9 cellular contexts compared by ENCODE assay signal in genomic region chr22:19886605-19887250, GRCh38. TPM values are rescaled to one million over a fixed set of nuclear protein-coding genes. Genes with fewer than 3 reads are reported as not detected.
A peak's percentile ranks its signal among the peaks of the same experiment; 100 is the strongest.
DNase-seq lines count a peak whose midpoint lies in the region; ATAC-seq lines count a peak whose summit lies in the region.
"Had no signal": no experiment of that assay in that cellular context is flagged by ENCODE, and none has a peak within 500 bp of the region (broad histone marks: within the 10 kb centered on the region; RNA-seq: fewer than 3 reads in every experiment).

No MANE protein-coding gene starts in this region.

- H3K27me3 Mint-ChIP-seq in stimulated activated naive CD8-positive, alpha-beta T cell treated with anti-CD3 and anti-CD28 coated beads, Interleukin-15, Interleukin-2, amounts not matched to agents 100 ng/mL and 50 ng/mL, for 24 hours = no peaks in the 10 kb centered on the region

- no peaks in the 10 kb centered on the region for H3K27me3 ChIP-seq in aorta (ENCODE audit: control insufficient read depth in 1 of 2, insufficient read depth in 2 of 2, low read length in 1 of 2)
- H3K27me3 ChIP-seq: hepatocyte had no signal

- DNase-seq in stimulated activated naive CD8-positive, alpha-beta T cell treated with anti-CD3 and anti-CD28 coated beads, Interleukin-15, Interleukin-2, amounts not matched to agents 100 U/mL and 50 U/mL, for 24 hours = no peak
- peak; percentile 49 for DNase-seq in activated CD4-positive, alpha-beta T cell treated with anti-CD3 and anti-CD28 coated beads, Interleukin-2, amount 50 U/mL, for 1 hour
- DNase-seq in cardiac septum (ENCODE audit: low spot score) (peak; percentile 80), aorta (peak; percentile 69 to 76), NCI-H2227 (lab: John Stamatoyannopoulos, UW; ENCODE audit: unreplicated experiment) (no peak), SK-N-DZ (ENCODE audit: low spot score) (no peak), NCI-H226 (no peak)

- no peak for ATAC-seq in stimulated activated naive CD8-positive, alpha-beta T cell treated with anti-CD3 and anti-CD28 coated beads, Interleukin-15, Interleukin-2, amounts not matched to agents 100 U/mL and 50 U/mL, for 24 hours
- peak; percentile 47 for ATAC-seq in aorta (ENCODE audit: low FRiP score)

- no peak overlapping the region for H3K4me3 Mint-ChIP-seq in stimulated activated naive CD8-positive, alpha-beta T cell treated with anti-CD3 and anti-CD28 coated beads, Interleukin-15, Interleukin-2, amounts not matched to agents 100 ng/mL and 50 ng/mL, for 24 hours

- intact Hi-C loops in cardiac septum (cut with DNase I) = no loop called here
- intact Hi-C loops in aorta (cut with DNase I) = no loop called here

- no peak overlapping the region for H3K4me3 ChIP-seq in aorta (ENCODE audit: low read length in 2 of 2)
- H3K4me3 ChIP-seq: hepatocyte had no signal

- peaks cover 48% of the 10 kb centered on the region for H3K4me1 Mint-ChIP-seq in stimulated activated naive CD8-positive, alpha-beta T cell treated with anti-CD3 and anti-CD28 coated beads, Interleukin-15, Interleukin-2, amounts not matched to agents 100 ng/mL and 50 ng/mL, for 24 hours (ENCODE audit: low read depth)

- peak overlapping the region; percentile 65 for H3K27ac Mint-ChIP-seq in stimulated activated naive CD8-positive, alpha-beta T cell treated with anti-CD3 and anti-CD28 coated beads, Interleukin-15, Interleukin-2, amounts not matched to agents 100 ng/mL and 50 ng/mL, for 24 hours

- no peaks in the 10 kb centered on the region for H3K36me3 ChIP-seq in aorta (ENCODE audit: control insufficient read depth in 1 of 2, insufficient read depth in 2 of 2, low read length in 1 of 2)

- H3K9me3 Mint-ChIP-seq in stimulated activated naive CD8-positive, alpha-beta T cell treated with anti-CD3 and anti-CD28 coated beads, Interleukin-15, Interleukin-2, amounts not matched to agents 100 ng/mL and 50 ng/mL, for 24 hours = no peaks in the 10 kb centered on the region

- 77 to 80% methylated on average over 12 of the region's 12 CpGs for WGBS in aorta, 2 donors

- H3K9me3 ChIP-seq in aorta (ENCODE audit: control insufficient read depth, low read length) = no peaks in the 10 kb centered on the region

- H3K27ac ChIP-seq in aorta (ENCODE audit: low read depth in 1 of 2, low read length in 2 of 2) = no peak overlapping the region
- H3K27ac ChIP-seq: hepatocyte had no signal

- H3K4me1 ChIP-seq in aorta (ENCODE audit: control insufficient read depth in 1 of 2, insufficient read depth in 2 of 2, low read length in 2 of 2) = no peaks in the 10 kb centered on the region

- no peaks in the 10 kb centered on the region for H3K36me3 Mint-ChIP-seq in stimulated activated naive CD8-positive, alpha-beta T cell treated with anti-CD3 and anti-CD28 coated beads, Interleukin-15, Interleukin-2, amounts not matched to agents 100 ng/mL and 50 ng/mL, for 24 hours (ENCODE audit: low read depth)

RNA-seq across cellular contexts. Expression of gene GNB1L, which starts 32.1 kb away (rescaled TPM):
- total RNA-seq in cardiac septum (2.0 TPM), aorta (1 to 10 TPM; 4.7 to 5.0 TPM)
- 10 to 100 TPM in 1 of 2 donors, 1 to 10 TPM in 1; 4.3 to 12.6 TPM for polyA plus RNA-seq in aorta
- polyA plus RNA-seq in SK-N-DZ (2014; cell fraction: cytosol; rRNA removed) = 10.7 and 14.6 TPM in 2 replicates
- polyA plus RNA-seq in SK-N-DZ (2014; cell fraction: nucleus; rRNA removed) = 7.8 and 8.6 TPM in 2 replicates

RNA-seq across cellular contexts. Expression of gene RTL10, which starts 32.1 kb away (rescaled TPM):
- 6.3 TPM for total RNA-seq in cardiac septum
- 10 to 100 TPM in 1 of 2 donors, 1 to 10 TPM in 1; 7.7 to 16.6 TPM for total RNA-seq in aorta
- polyA plus RNA-seq in aorta = 1 to 10 TPM; 5.5 to 8.0 TPM
- polyA plus RNA-seq in SK-N-DZ (2014; cell fraction: cytosol; rRNA removed) = 11.0 and 14.0 TPM in 2 replicates
- 10.2 and 16.6 TPM in 2 replicates for polyA plus RNA-seq in SK-N-DZ (2014; cell fraction: nucleus; rRNA removed)

RNA-seq across cellular contexts. Expression of gene COMT, which starts 54.8 kb away (rescaled TPM):
- total RNA-seq in cardiac septum (97.1 TPM), aorta (100 to 1,000 TPM; 101 to 111 TPM)
- 100 to 1,000 TPM in 1 of 2 donors, 10 to 100 TPM in 1; 96.7 to 176 TPM for polyA plus RNA-seq in aorta
- polyA plus RNA-seq in SK-N-DZ (2014; cell fraction: cytosol; rRNA removed) = 130 TPM in 2 replicates
- polyA plus RNA-seq in SK-N-DZ (2014; cell fraction: nucleus; rRNA removed) = 79.0 and 109 TPM in 2 replicates

RNA-seq across cellular contexts. Expression of gene TXNRD2, which starts 54.9 kb away (rescaled TPM):
- 33.3 TPM for total RNA-seq in cardiac septum
- 10 to 100 TPM; 21.0 to 29.5 TPM for total RNA-seq in aorta
- polyA plus RNA-seq in aorta = 10 to 100 TPM; 13.3 to 59.0 TPM
- 25.9 and 26.6 TPM in 2 replicates for polyA plus RNA-seq in SK-N-DZ (2014; cell fraction: cytosol; rRNA removed)
- polyA plus RNA-seq in SK-N-DZ (2014; cell fraction: nucleus; rRNA removed) = 58.9 and 60.3 TPM in 2 replicates

Comparison
In these comparisons a context has a peak if more than half of its experiments do, and no peak if none do; other contexts are left out.
1. DNase-seq: peak in activated CD4-positive, alpha-beta T cell treated with anti-CD3 and anti-CD28 coated beads, Interleukin-2, amount 50 U/mL, for 1 hour (single experiment), cardiac septum (single experiment) and aorta (2 of 2); none in stimulated activated naive CD8-positive, alpha-beta T cell treated with anti-CD3 and anti-CD28 coated beads, Interleukin-15, Interleukin-2, amounts not matched to agents 100 U/mL and 50 U/mL, for 24 hours (single experiment), NCI-H2227 (single experiment), SK-N-DZ (single experiment) and NCI-H226 (single experiment).